Comparison of ENCODE assay signal across 1 cellular context in genomic region chr3:142315978-142316388, GRCh38.
TF ChIP-seq lines count a peak whose summit lies in the region.
"Not testable (repeated sequence)": the region's sequence is repeated elsewhere in the genome, so short reads cannot be mapped to it uniquely, and the experiment has no call there.

No MANE protein-coding gene starts in this region.

TF ChIP-seq in HepG2, 621 proteins besides CTCF, POLR2A, EP300 and RAD21 (continued from another document and continues in another):
- TF ChIP-seq MED1 (CRISPR knock-in tag; IDR thresholded peaks at IDR 0.05) (0 out of 2 replicates have a peak, but pooled peaks have one; percentile 15), RERE (CRISPR knock-in tag; IDR thresholded peaks at IDR 0.05; ENCODE audit: low read depth) (0 out of 2 replicates have a peak, but pooled peaks have one; percentile 39), ATF4 (CRISPR knock-in tag; IDR thresholded peaks at IDR 0.05) (peak in 1 of 2 experiments; percentile 60; a peak in 2 of 4 replicates), PAXIP1 (CRISPR knock-in tag; conservative IDR thresholded peaks at IDR 0.05) (peak; percentile 54; the same call in 1 of the 2 replicates), LCORL (CRISPR knock-in tag; IDR thresholded peaks at IDR 0.05) (peak; percentile 71; the same call in 1 of the 2 replicates), ZBTB3 (CRISPR knock-in tag; IDR thresholded peaks at IDR 0.05; ENCODE audit: borderline replicate concordance, low read depth) (peak; percentile 82; the same call in 1 of the 2 replicates), RCOR2 (CRISPR knock-in tag; IDR thresholded peaks at IDR 0.05) (peak; percentile 49; the same call in 1 of the 2 replicates), ATF1 (CRISPR knock-in tag; IDR thresholded peaks at IDR 0.05) (0 out of 2 replicates have a peak, but pooled peaks have one; percentile 38), ZMYM2 (CRISPR knock-in tag; IDR thresholded peaks at IDR 0.05) (0 out of 2 replicates have a peak, but pooled peaks have one; percentile 48), SOX5 (CRISPR knock-in tag; IDR thresholded peaks at IDR 0.05; ENCODE audit: borderline replicate concordance) (peak; percentile 90; the same call in 1 of the 2 replicates), AHDC1 (CRISPR knock-in tag; IDR thresholded peaks at IDR 0.05; ENCODE audit: borderline replicate concordance) (peak; percentile 91; the same call in 1 of the 2 replicates), GATA4 (IDR thresholded peaks at IDR 0.05; ENCODE audit: borderline replicate concordance, low read depth) (peak; percentile 42; the same call in 1 of the 2 replicates), HMG20A (CRISPR knock-in tag; IDR thresholded peaks at IDR 0.05; ENCODE audit: borderline replicate concordance) (peak; percentile 86; the same call in 1 of the 2 replicates), ZNF362 (CRISPR knock-in tag; IDR thresholded peaks at IDR 0.05; ENCODE audit: borderline replicate concordance) (peak; percentile 83), ISL2 (CRISPR knock-in tag; IDR thresholded peaks at IDR 0.05) (peak; percentile 51; the same call in 1 of the 2 replicates), CEBPG (CRISPR knock-in tag; IDR thresholded peaks at IDR 0.05) (peak; percentile 44; the same call in 1 of the 2 replicates), POGZ (CRISPR knock-in tag; IDR thresholded peaks at IDR 0.05) (peak; percentile 80), FOXP4 (CRISPR knock-in tag; IDR thresholded peaks at IDR 0.05) (peak; percentile 53), TEAD3 (CRISPR knock-in tag; optimal IDR thresholded peaks at IDR 0.05; ENCODE audit: borderline replicate concordance) (peak; percentile 65), FOXA3 (CRISPR knock-in tag; IDR thresholded peaks at IDR 0.05) (peak; percentile 96), ZMYM3 (CRISPR knock-in tag; IDR thresholded peaks at IDR 0.05) (peak; percentile 44; the same call in 1 of the 2 replicates), ZNF609 (CRISPR knock-in tag; IDR thresholded peaks at IDR 0.05; ENCODE audit: borderline replicate concordance) (peak; percentile 76; the same call in 1 of the 2 replicates), CCDC6 (CRISPR knock-in tag; IDR thresholded peaks at IDR 0.05) (0 out of 2 replicates have a peak, but pooled peaks have one; percentile 42), SOX6 (CRISPR knock-in tag; IDR thresholded peaks at IDR 0.05) (peak; percentile 85)
- TF ChIP-seq LCORL, SOX6 (IDR thresholded peaks at IDR 0.05): not testable (repeated sequence)
